Comparison of ENCODE assay signal across 8 cellular contexts in genomic region chr3:129224984-129225393, GRCh38. TPM values are rescaled to one million over a fixed set of nuclear protein-coding genes. Genes with fewer than 3 reads are reported as not detected.
A peak's percentile ranks its signal among the peaks of the same experiment; 100 is the strongest.
DNase-seq lines count a peak whose midpoint lies in the region; ATAC-seq and TF ChIP-seq lines count a peak whose summit lies in the region.

No MANE protein-coding gene starts in this region.

- H3K4me3 ChIP-seq in ascending aorta, result peak overlapping the region; percentile 8 to 43
- peak overlapping the region in 1 of 2 donors; percentile 32 for H3K4me3 ChIP-seq in right atrium auricular region
- peak overlapping the region; percentile 29 to 56 (median 42) for H3K4me3 ChIP-seq in skeletal muscle tissue (ENCODE audit: low read length in 3 of 3)

- intact Hi-C loops in ascending aorta (cut with DNase I), result loop anchor here (5.0 kb wide), 1 partner anchor 43 kb away; the partner anchor contains the start of gene CNBP

- peaks cover 3 to 10% of the 10 kb centered on the region in 2 donors for H3K4me1 ChIP-seq in ascending aorta
- H3K4me1 ChIP-seq in right atrium auricular region, result peaks cover 0 to 57% of the 10 kb centered on the region in 2 donors
- H3K4me1 ChIP-seq in skeletal muscle tissue (ENCODE audit: control insufficient read depth in 3 of 3, insufficient read depth in 3 of 3, low read length in 3 of 3), result peaks cover 32 to 44% (median 43%) of the 10 kb centered on the region in 3 donors

- H3K27ac ChIP-seq in ascending aorta (peak overlapping the region; percentile 57 to 69), right atrium auricular region (peak overlapping the region; percentile 84 to 91), skeletal muscle tissue (ENCODE audit: low read depth, low read length) (peak overlapping the region; percentile 91)

- H3K9me3 ChIP-seq in ascending aorta, result no peaks in the 10 kb centered on the region
- H3K9me3 ChIP-seq in right atrium auricular region, result no peaks in the 10 kb centered on the region
- H3K9me3 ChIP-seq in skeletal muscle tissue (ENCODE audit: control insufficient read depth in 3 of 3, low read length in 3 of 3), result no peaks in the 10 kb centered on the region

- H3K9ac ChIP-seq in skeletal muscle tissue (ENCODE audit: low read depth in 1 of 3, low read length in 3 of 3), result peak overlapping the region; percentile 48 to 68 (median 61)

- DNase-seq in SHP77 (lab: John Stamatoyannopoulos, UW) (peak; percentile 58 to 81), SHP77 treated with DMSO at 0.1 percent for 48 hours (lab: John Stamatoyannopoulos, UW) (no peak), NCI-H69 (lab: John Stamatoyannopoulos, UW) (peak; percentile 70), ascending aorta (ENCODE audit: low spot score in 2 of 2) (peak; percentile 66 to 89), right atrium auricular region (ENCODE audit: low spot score) (peak; percentile 89)
- no peak for DNase-seq in stimulated activated naive CD4-positive, alpha-beta T cell treated with Interleukin-2 at 50 U/mL for 16 hours (lab: John Stamatoyannopoulos, UW)

- ATAC-seq in GM21381 (IDR thresholded peaks at IDR 0.05; ENCODE audit: unreplicated experiment), result no peak

- H3K27me3 ChIP-seq in ascending aorta (no peaks in the 10 kb centered on the region), right atrium auricular region (no peaks in the 10 kb centered on the region), skeletal muscle tissue (ENCODE audit: control insufficient read depth in 3 of 3, insufficient read depth in 3 of 3, low read length in 3 of 3) (no peaks in the 10 kb centered on the region)

- no peaks in the 10 kb centered on the region for H3K36me3 ChIP-seq in ascending aorta
- no peaks in the 10 kb centered on the region for H3K36me3 ChIP-seq in right atrium auricular region
- no peaks in the 10 kb centered on the region for H3K36me3 ChIP-seq in skeletal muscle tissue (ENCODE audit: control insufficient read depth in 3 of 3, insufficient read depth in 3 of 3, low read length in 3 of 3)

- TF ChIP-seq CTCF in ascending aorta (IDR thresholded peaks at IDR 0.05) (no peak), right atrium auricular region (IDR thresholded peaks at IDR 0.05) (no peak)

RNA-seq across cellular contexts. Expression of gene COPG1, which starts 24.4 kb away (rescaled TPM):
- 224 TPM for total RNA-seq in ascending aorta
- 10 to 100 TPM; 88.7 to 99.2 TPM for total RNA-seq in right atrium auricular region
- 120 TPM for total RNA-seq in skeletal muscle tissue

RNA-seq across cellular contexts. Expression of gene CNBP, which starts 41.3 kb away (rescaled TPM):
- total RNA-seq in ascending aorta, result 166 TPM
- 100 to 1,000 TPM; 440 to 569 TPM for total RNA-seq in right atrium auricular region
- 228 TPM for total RNA-seq in skeletal muscle tissue

RNA-seq across cellular contexts. Expression of gene HMCES, which starts 53.7 kb away (rescaled TPM):
- total RNA-seq in ascending aorta, result 11.2 TPM
- total RNA-seq in right atrium auricular region, result 10 to 100 TPM; 32.7 to 38.9 TPM
- total RNA-seq in skeletal muscle tissue, result 17.2 TPM

Comparison
In these comparisons a context has a peak if more than half of its experiments do, and no peak if none do; other contexts are left out.
1. DNase-seq: peak in SHP77 (2 of 2), NCI-H69 (single experiment), ascending aorta (2 of 2) and right atrium auricular region (single experiment); none in SHP77 treated with DMSO at 0.1 percent for 48 hours (single experiment) and stimulated activated naive CD4-positive, alpha-beta T cell treated with Interleukin-2 at 50 U/mL for 16 hours (single experiment).
2. Peak in every context shown above with its lines, with median percentiles within 50 percentile points of each other: H3K27ac ChIP-seq.